ENCODE assay signal across 17 cellular contexts in genomic region chr2:127270663-127271062, GRCh38. TPM values are rescaled to one million over a fixed set of nuclear protein-coding genes. Genes with fewer than 3 reads are reported as not detected.
DNase-seq lines count a peak whose midpoint lies in the region; ATAC-seq and TF ChIP-seq lines count a peak whose summit lies in the region.
"Had no signal": no experiment of that assay in that cellular context is flagged by ENCODE, and none has a peak within 500 bp of the region (broad histone marks: within the 10 kb centered on the region; RNA-seq: fewer than 3 reads in every experiment).

No MANE protein-coding gene starts in this region.

- H3K27me3 ChIP-seq in Karpas-422 (ENCODE audit: low read length), result no peaks in the 10 kb centered on the region
- H3K27me3 ChIP-seq: SJCRH30 had no signal

- DNase-seq in GM12864 (ENCODE audit: low read depth) (no peak), Karpas-422 (peak; percentile 58), WTC11 (ENCODE audit: low spot score) (peak; percentile 16), mesothelial cell of epicardium (ENCODE audit: low spot score in 2 of 2, unreplicated experiment in 2 of 2) (no peak), SW480 (ENCODE audit: low spot score) (no peak), islet precursor cell (no peak)
- DNase-seq: activated CD4-positive, alpha-beta T cell treated with anti-CD3 and anti-CD28 coated beads, Interleukin-2, amount 10 ng/mL, durations not matched to agents 7 days and 5 days; DMS 273 treated with DMSO at 0.1 percent for 48 hours; mammary epithelial cell; NCI-H1436 treated with DMSO at 0.1 percent for 48 hours; NCI-H446; SJCRH30; substantia nigra; T1000 had no signal

- no peaks in the 10 kb centered on the region for H3K9me3 ChIP-seq in Karpas-422 (ENCODE audit: low read length)
- H3K9me3 ChIP-seq: SJCRH30 had no signal

- H3K27ac Mint-ChIP-seq in WTC11, result no peak overlapping the region
- H3K27ac Mint-ChIP-seq in mesothelial cell of epicardium, result no peak overlapping the region
- H3K27ac Mint-ChIP-seq: activated CD4-positive, alpha-beta T cell treated with anti-CD3 and anti-CD28 coated beads, Interleukin-2, amount 10 ng/mL, durations not matched to agents 7 days and 5 days; B cell; natural killer cell treated with Interleukin-12 subunit alpha and Interleukin-12 subunit beta and Interleukin-15 and Interleukin-18, amount 100 ng/mL, for 72 hours had no signal

- H4K20me1 ChIP-seq in Karpas-422 (ENCODE audit: insufficient read depth, low read depth, low read length), result 0 out of 2 replicates have a peak, but pooled peaks cover 2% of the 10 kb centered on the region

- TF ChIP-seq CTCF in GM12864 (IDR thresholded peaks at IDR 0.05; ENCODE audit: low read depth, low read length, missing control alignments) (peak; percentile 41), WTC11 (IDR thresholded peaks at IDR 0.05) (no peak), mesothelial cell of epicardium (IDR thresholded peaks at IDR 0.05; ENCODE audit: unreplicated experiment) (peak; percentile 16)

- H2AFZ ChIP-seq in Karpas-422 (ENCODE audit: low read length), result no peak overlapping the region

- POLR2A ChIA-PET in WTC11 (lab: Charles Lee), result no interaction called here

- no peak overlapping the region for H3K9ac ChIP-seq in Karpas-422 (ENCODE audit: low read length)

- H3K4me3 ChIP-seq in GM12864 (ENCODE audit: low read depth, low read length) (no peak overlapping the region), Karpas-422 (ENCODE audit: low read length) (no peak overlapping the region)
- H3K4me3 ChIP-seq: SJCRH30 had no signal

- peaks cover 9% of the 10 kb centered on the region; the same call in 1 of the 2 replicates for H3K79me2 ChIP-seq in Karpas-422 (ENCODE audit: low read length)

- H3K4me3 Mint-ChIP-seq in WTC11, result no peak overlapping the region
- H3K4me3 Mint-ChIP-seq in mesothelial cell of epicardium, result no peak overlapping the region
- H3K4me3 Mint-ChIP-seq: activated CD4-positive, alpha-beta T cell treated with anti-CD3 and anti-CD28 coated beads, Interleukin-2, amount 10 ng/mL, durations not matched to agents 7 days and 5 days; B cell; natural killer cell treated with Interleukin-12 subunit alpha and Interleukin-12 subunit beta and Interleukin-15 and Interleukin-18, amount 100 ng/mL, for 72 hours had no signal

- no peaks in the 10 kb centered on the region for H3K4me1 ChIP-seq in Karpas-422 (ENCODE audit: low read length)
- H3K4me1 ChIP-seq: SJCRH30 had no signal

- peaks cover 82% of the 10 kb centered on the region for H3K36me3 Mint-ChIP-seq in WTC11
- H3K36me3 Mint-ChIP-seq in mesothelial cell of epicardium, result peaks cover 67% of the 10 kb centered on the region

- ATAC-seq in WTC11, result no peak
- no peak for ATAC-seq in GM18858 (IDR thresholded peaks at IDR 0.05; ENCODE audit: unreplicated experiment)
- ATAC-seq: natural killer cell treated with Interleukin-12 subunit alpha and Interleukin-12 subunit beta and Interleukin-15 and Interleukin-18, amount 100 ng/mL, for 72 hours had no signal

- no peaks in the 10 kb centered on the region for H3K4me1 Mint-ChIP-seq in WTC11
- no peaks in the 10 kb centered on the region for H3K4me1 Mint-ChIP-seq in mesothelial cell of epicardium
- H3K4me1 Mint-ChIP-seq: activated CD4-positive, alpha-beta T cell treated with anti-CD3 and anti-CD28 coated beads, Interleukin-2, amount 10 ng/mL, durations not matched to agents 7 days and 5 days; B cell had no signal

- H3K4me2 ChIP-seq in Karpas-422 (ENCODE audit: low read depth, low read length, poor library complexity, severe bottlenecking), result no peak overlapping the region

- H3K27ac ChIP-seq in Karpas-422 (ENCODE audit: low read length), result no peak overlapping the region
- H3K27ac ChIP-seq: SJCRH30 had no signal

- H3K27me3 Mint-ChIP-seq in WTC11 (ENCODE audit: low read depth), result no peaks in the 10 kb centered on the region
- H3K27me3 Mint-ChIP-seq in mesothelial cell of epicardium (ENCODE audit: low read depth), result no peaks in the 10 kb centered on the region
- H3K27me3 Mint-ChIP-seq: activated CD4-positive, alpha-beta T cell treated with anti-CD3 and anti-CD28 coated beads, Interleukin-2, amount 10 ng/mL, durations not matched to agents 7 days and 5 days; B cell; natural killer cell treated with Interleukin-12 subunit alpha and Interleukin-12 subunit beta and Interleukin-15 and Interleukin-18, amount 100 ng/mL, for 72 hours had no signal

- H3K9me3 Mint-ChIP-seq in WTC11, result peaks cover 21% of the 10 kb centered on the region
- H3K9me3 Mint-ChIP-seq in mesothelial cell of epicardium, result peaks cover 10% of the 10 kb centered on the region
- H3K9me3 Mint-ChIP-seq: activated CD4-positive, alpha-beta T cell treated with anti-CD3 and anti-CD28 coated beads, Interleukin-2, amount 10 ng/mL, durations not matched to agents 7 days and 5 days; natural killer cell treated with Interleukin-12 subunit alpha and Interleukin-12 subunit beta and Interleukin-15 and Interleukin-18, amount 100 ng/mL, for 72 hours had no signal

- CTCF ChIA-PET in WTC11 (lab: Charles Lee), result interaction anchor here (0.6 to 2.1 kb wide), 3 partner anchors 10 to 76 kb away, joined by 3 to 6 read pairs (median 4); no protein-coding TSS in a partner anchor

- peaks cover 64% of the 10 kb centered on the region for H3K36me3 ChIP-seq in Karpas-422 (ENCODE audit: insufficient read depth, low read length)

- no peaks in the 10 kb centered on the region for H3K9me2 ChIP-seq in Karpas-422 (replicated peaks; ENCODE audit: insufficient read depth, low read length)

TF ChIP-seq in WTC11, 78 proteins besides CTCF, POLR2A, EP300 and RAD21:
- TF ChIP-seq ZNF263 (CRISPR knock-in tag; IDR thresholded peaks at IDR 0.05; ENCODE audit: low read depth) (no peak), PREB (CRISPR knock-in tag; IDR thresholded peaks at IDR 0.05; ENCODE audit: borderline replicate concordance) (no peak), IRF1 (CRISPR knock-in tag; IDR thresholded peaks at IDR 0.05) (no peak), ZBTB43 (CRISPR knock-in tag; IDR thresholded peaks at IDR 0.05) (no peak), MAX (CRISPR knock-in tag; IDR thresholded peaks at IDR 0.05) (no peak), NFE2L1 (CRISPR knock-in tag; IDR thresholded peaks at IDR 0.05) (no peak), NFATC4 (CRISPR knock-in tag; IDR thresholded peaks at IDR 0.05) (no peak), ATF6 (CRISPR knock-in tag; IDR thresholded peaks at IDR 0.05) (no peak)

RNA-seq across cellular contexts. Expression of gene ERCC3, which starts 23.3 kb away (rescaled TPM):
- 41.4 and 42.5 TPM in 2 replicates for total RNA-seq in Karpas-422 (2014; rRNA removed; shearing (Covaris generic); ENCODE audit: low replicate concordance)
- 43.3 to 48.1 TPM (median 43.8 TPM) in 3 replicates for total RNA-seq in WTC11 (2021)
- total RNA-seq in mesothelial cell of epicardium, result 60.6 to 62.6 TPM (median 62.0 TPM) in 3 replicates

RNA-seq across cellular contexts. Expression of gene CYP27C1, which starts 50.6 kb away (rescaled TPM):
- total RNA-seq in Karpas-422 (2014; rRNA removed; shearing (Covaris generic); ENCODE audit: low replicate concordance), result not detected in 2 replicates
- total RNA-seq in WTC11 (2021), result 2.1 to 2.9 TPM (median 2.4 TPM) in 3 replicates
- 4.0 to 4.5 TPM (median 4.1 TPM) in 3 replicates for total RNA-seq in mesothelial cell of epicardium
- total RNA-seq: activated CD4-positive, alpha-beta T cell treated with anti-CD3 and anti-CD28 coated beads, Interleukin-2, amount 10 ng/mL, durations not matched to agents 7 days and 5 days; B cell; natural killer cell treated with Interleukin-12 subunit alpha and Interleukin-12 subunit beta and Interleukin-15 and Interleukin-18, amount 100 ng/mL, for 72 hours had no signal

Comparison
In these comparisons a context has a peak if more than half of its experiments do, and no peak if none do; other contexts are left out.
1. DNase-seq: peak in Karpas-422 (single experiment) and WTC11 (single experiment); none in GM12864 (single experiment), mesothelial cell of epicardium (0 of 2), SW480 (single experiment) and islet precursor cell (single experiment).